In the genomic region with DNA sequence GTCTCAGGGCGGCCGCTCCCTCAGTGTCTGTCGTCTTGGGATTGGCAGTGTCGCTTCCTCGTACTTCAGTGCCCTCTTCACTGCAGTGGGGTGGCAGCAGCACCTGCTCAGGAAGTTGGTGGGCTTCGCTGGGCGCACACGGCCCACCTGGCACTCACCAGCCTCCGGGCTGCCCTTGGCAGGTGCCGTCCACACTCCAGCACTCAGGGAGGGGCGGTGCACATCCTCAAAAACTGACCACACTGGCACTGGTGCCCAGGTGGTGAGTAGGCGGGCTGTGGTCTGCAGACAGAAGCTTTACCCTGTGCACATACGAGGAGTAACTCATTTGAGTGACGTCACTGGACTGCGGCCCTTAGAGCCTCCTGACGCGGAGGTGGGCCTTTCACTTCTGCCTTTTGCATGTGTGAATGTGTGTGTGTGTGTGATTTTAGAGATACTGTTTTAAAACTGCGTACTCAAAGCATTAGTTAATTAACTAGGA, we compare ENCODE assay signal across 10 cellular contexts.
A peak's percentile ranks its signal among the peaks of the same experiment; 100 is the strongest.
DNase-seq lines count a peak whose midpoint lies in the region; ATAC-seq, FAIRE-seq and TF ChIP-seq lines count a peak whose summit lies in the region.
"Had no signal": no experiment of that assay in that cellular context is flagged by ENCODE, and none has a peak within 500 bp of the region (broad histone marks: within the 10 kb centered on the region; RNA-seq: fewer than 3 reads in every experiment).

No MANE protein-coding gene starts in this region.

- peak; percentile 73 for ATAC-seq in GM21390 (IDR thresholded peaks at IDR 0.05; ENCODE audit: unreplicated experiment)
- ATAC-seq in HG03280 (IDR thresholded peaks at IDR 0.05; ENCODE audit: unreplicated experiment) = peak; percentile 79
- ATAC-seq in left lung = peak; percentile 21
- no peak for ATAC-seq in Right ventricle myocardium superior (ENCODE audit: poor library complexity)

- no peaks in the 10 kb centered on the region for H3K4me1 ChIP-seq in left lung

- H3K36me3 ChIP-seq in left lung = peaks cover 0 to 45% of the 10 kb centered on the region in 2 donors

- TF ChIP-seq CTCF in left lung (IDR thresholded peaks at IDR 0.05) = no peak

- intact Hi-C loops in left lung (cut with DNase I) (no loop called here), Right ventricle myocardium superior (cut with DNase I) (no loop called here)

- DNase-seq in GM18507 (ENCODE audit: extremely low spot score, insufficient read length, low read depth) (peak; percentile 53), left lung (peak in 1 of 2 donors; percentile 68), SHP77 (lab: John Stamatoyannopoulos, UW) (no peak), COLO829 (ENCODE audit: low spot score) (no peak), DMS79 treated with DMSO at 0.1 percent for 48 hours (lab: John Stamatoyannopoulos, UW) (no peak), Right ventricle myocardium superior (no peak)
- DNase-seq: effector memory CD4-positive, alpha-beta T cell had no signal

- no peak overlapping the region for H3K4me3 ChIP-seq in left lung

- H3K27ac ChIP-seq in left lung = no peak overlapping the region

- FAIRE-seq in GM18507 (lab: Jason Lieb, UNC) = peak; percentile 92
- FAIRE-seq: G401.6 had no signal

- no peaks in the 10 kb centered on the region for H3K9me3 ChIP-seq in left lung

- no peaks in the 10 kb centered on the region for H3K27me3 ChIP-seq in left lung
